Comparison of ENCODE assay signal across 1 cellular context in the genomic region with DNA sequence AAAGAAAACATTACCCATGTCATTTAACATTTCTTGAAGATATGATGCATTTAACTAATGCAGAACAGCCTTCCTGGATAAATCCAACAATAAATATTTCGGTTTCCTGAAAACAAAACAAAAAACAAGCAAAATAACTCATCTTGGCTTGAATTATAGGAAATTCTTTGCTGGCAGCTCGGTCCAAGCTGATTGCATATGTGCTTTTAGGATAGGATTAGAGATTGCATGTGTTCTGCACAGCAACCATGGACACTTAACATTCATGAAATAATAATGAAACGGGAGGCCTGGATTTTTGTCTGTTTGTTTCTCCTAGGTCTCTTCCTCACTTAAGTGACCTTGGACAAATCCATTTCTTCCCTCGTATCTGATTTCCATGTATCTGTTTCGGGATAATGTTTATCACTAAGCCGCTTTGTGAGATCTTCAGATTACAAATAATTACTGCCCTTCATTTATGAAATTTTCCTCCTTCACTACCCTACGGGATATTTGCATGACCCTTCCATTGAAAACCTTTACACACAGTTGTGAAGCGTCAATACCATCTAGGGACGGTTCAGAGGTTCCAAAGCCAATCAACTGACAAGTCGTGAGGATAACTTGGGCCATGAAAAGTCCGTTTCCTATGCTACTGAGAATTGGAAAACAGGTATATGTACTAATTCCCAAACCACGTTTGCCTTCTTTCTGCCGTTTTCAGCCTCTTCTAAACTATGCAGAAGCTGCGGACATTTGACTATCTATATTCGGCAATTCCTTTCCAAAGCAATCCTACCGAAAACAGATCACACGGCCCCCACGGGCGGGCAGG.
TF ChIP-seq lines count a peak whose summit lies in the region.

No MANE protein-coding gene starts in this region.

TF ChIP-seq in K562, 482 proteins besides CTCF, POLR2A, EP300 and RAD21 (continued from another document and continues in another):
- TF ChIP-seq, protein P1, sequence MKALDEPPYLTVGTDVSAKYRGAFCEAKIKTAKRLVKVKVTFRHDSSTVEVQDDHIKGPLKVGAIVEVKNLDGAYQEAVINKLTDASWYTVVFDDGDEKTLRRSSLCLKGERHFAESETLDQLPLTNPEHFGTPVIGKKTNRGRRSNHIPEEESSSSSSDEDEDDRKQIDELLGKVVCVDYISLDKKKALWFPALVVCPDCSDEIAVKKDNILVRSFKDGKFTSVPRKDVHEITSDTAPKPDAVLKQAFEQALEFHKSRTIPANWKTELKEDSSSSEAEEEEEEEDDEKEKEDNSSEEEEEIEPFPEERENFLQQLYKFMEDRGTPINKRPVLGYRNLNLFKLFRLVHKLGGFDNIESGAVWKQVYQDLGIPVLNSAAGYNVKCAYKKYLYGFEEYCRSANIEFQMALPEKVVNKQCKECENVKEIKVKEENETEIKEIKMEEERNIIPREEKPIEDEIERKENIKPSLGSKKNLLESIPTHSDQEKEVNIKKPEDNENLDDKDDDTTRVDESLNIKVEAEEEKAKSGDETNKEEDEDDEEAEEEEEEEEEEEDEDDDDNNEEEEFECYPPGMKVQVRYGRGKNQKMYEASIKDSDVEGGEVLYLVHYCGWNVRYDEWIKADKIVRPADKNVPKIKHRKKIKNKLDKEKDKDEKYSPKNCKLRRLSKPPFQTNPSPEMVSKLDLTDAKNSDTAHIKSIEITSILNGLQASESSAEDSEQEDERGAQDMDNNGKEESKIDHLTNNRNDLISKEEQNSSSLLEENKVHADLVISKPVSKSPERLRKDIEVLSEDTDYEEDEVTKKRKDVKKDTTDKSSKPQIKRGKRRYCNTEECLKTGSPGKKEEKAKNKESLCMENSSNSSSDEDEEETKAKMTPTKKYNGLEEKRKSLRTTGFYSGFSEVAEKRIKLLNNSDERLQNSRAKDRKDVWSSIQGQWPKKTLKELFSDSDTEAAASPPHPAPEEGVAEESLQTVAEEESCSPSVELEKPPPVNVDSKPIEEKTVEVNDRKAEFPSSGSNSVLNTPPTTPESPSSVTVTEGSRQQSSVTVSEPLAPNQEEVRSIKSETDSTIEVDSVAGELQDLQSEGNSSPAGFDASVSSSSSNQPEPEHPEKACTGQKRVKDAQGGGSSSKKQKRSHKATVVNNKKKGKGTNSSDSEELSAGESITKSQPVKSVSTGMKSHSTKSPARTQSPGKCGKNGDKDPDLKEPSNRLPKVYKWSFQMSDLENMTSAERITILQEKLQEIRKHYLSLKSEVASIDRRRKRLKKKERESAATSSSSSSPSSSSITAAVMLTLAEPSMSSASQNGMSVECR (CRISPR knock-in tag; IDR thresholded peaks at IDR 0.05) = no peak; the same call in 1 of the 2 replicates
- TF ChIP-seq, protein P2, sequence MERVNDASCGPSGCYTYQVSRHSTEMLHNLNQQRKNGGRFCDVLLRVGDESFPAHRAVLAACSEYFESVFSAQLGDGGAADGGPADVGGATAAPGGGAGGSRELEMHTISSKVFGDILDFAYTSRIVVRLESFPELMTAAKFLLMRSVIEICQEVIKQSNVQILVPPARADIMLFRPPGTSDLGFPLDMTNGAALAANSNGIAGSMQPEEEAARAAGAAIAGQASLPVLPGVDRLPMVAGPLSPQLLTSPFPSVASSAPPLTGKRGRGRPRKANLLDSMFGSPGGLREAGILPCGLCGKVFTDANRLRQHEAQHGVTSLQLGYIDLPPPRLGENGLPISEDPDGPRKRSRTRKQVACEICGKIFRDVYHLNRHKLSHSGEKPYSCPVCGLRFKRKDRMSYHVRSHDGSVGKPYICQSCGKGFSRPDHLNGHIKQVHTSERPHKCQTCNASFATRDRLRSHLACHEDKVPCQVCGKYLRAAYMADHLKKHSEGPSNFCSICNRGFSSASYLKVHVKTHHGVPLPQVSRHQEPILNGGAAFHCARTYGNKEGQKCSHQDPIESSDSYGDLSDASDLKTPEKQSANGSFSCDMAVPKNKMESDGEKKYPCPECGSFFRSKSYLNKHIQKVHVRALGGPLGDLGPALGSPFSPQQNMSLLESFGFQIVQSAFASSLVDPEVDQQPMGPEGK (CRISPR knock-in tag; IDR thresholded peaks at IDR 0.05; ENCODE audit: borderline replicate concordance) = no peak
- TF ChIP-seq, protein P3, sequence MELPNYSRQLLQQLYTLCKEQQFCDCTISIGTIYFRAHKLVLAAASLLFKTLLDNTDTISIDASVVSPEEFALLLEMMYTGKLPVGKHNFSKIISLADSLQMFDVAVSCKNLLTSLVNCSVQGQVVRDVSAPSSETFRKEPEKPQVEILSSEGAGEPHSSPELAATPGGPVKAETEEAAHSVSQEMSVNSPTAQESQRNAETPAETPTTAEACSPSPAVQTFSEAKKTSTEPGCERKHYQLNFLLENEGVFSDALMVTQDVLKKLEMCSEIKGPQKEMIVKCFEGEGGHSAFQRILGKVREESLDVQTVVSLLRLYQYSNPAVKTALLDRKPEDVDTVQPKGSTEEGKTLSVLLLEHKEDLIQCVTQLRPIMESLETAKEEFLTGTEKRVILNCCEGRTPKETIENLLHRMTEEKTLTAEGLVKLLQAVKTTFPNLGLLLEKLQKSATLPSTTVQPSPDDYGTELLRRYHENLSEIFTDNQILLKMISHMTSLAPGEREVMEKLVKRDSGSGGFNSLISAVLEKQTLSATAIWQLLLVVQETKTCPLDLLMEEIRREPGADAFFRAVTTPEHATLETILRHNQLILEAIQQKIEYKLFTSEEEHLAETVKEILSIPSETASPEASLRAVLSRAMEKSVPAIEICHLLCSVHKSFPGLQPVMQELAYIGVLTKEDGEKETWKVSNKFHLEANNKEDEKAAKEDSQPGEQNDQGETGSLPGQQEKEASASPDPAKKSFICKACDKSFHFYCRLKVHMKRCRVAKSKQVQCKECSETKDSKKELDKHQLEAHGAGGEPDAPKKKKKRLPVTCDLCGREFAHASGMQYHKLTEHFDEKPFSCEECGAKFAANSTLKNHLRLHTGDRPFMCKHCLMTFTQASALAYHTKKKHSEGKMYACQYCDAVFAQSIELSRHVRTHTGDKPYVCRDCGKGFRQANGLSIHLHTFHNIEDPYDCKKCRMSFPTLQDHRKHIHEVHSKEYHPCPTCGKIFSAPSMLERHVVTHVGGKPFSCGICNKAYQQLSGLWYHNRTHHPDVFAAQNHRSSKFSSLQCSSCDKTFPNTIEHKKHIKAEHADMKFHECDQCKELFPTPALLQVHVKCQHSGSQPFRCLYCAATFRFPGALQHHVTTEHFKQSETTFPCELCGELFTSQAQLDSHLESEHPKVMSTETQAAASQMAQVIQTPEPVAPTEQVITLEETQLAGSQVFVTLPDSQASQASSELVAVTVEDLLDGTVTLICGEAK (IDR thresholded peaks at IDR 0.05) = peak; percentile 63
- TF ChIP-seq, protein P3 (CRISPR knock-in tag; IDR thresholded peaks at IDR 0.05) = no peak
- no peak for TF ChIP-seq NCOR1 (IDR thresholded peaks at IDR 0.05)
- TF ChIP-seq BRD9 (IDR thresholded peaks at IDR 0.05; ENCODE audit: low read depth, partially characterized antibody) = peak; percentile 71
- no peak for TF ChIP-seq ETV6 (IDR thresholded peaks at IDR 0.05; ENCODE audit: borderline replicate concordance in 1 of 2, low read depth in 2 of 2, low read length in 1 of 2)
- no peak for TF ChIP-seq ETV6 (CRISPR knock-in tag; IDR thresholded peaks at IDR 0.05; ENCODE audit: borderline replicate concordance)
- no peak for TF ChIP-seq ATF1 (CRISPR knock-in tag; IDR thresholded peaks at IDR 0.05)
- TF ChIP-seq ATF1 (tag; IDR thresholded peaks at IDR 0.05) = no peak
- TF ChIP-seq PHB2 (IDR thresholded peaks at IDR 0.05; ENCODE audit: low read depth) = no peak
- no peak for TF ChIP-seq NR2C1 (IDR thresholded peaks at IDR 0.05)
- TF ChIP-seq NR2C1 (tag; IDR thresholded peaks at IDR 0.05) = no peak
- no peak for TF ChIP-seq RFX5 (IDR thresholded peaks at IDR 0.05; ENCODE audit: low read depth, low read length)
- TF ChIP-seq, protein P4, sequence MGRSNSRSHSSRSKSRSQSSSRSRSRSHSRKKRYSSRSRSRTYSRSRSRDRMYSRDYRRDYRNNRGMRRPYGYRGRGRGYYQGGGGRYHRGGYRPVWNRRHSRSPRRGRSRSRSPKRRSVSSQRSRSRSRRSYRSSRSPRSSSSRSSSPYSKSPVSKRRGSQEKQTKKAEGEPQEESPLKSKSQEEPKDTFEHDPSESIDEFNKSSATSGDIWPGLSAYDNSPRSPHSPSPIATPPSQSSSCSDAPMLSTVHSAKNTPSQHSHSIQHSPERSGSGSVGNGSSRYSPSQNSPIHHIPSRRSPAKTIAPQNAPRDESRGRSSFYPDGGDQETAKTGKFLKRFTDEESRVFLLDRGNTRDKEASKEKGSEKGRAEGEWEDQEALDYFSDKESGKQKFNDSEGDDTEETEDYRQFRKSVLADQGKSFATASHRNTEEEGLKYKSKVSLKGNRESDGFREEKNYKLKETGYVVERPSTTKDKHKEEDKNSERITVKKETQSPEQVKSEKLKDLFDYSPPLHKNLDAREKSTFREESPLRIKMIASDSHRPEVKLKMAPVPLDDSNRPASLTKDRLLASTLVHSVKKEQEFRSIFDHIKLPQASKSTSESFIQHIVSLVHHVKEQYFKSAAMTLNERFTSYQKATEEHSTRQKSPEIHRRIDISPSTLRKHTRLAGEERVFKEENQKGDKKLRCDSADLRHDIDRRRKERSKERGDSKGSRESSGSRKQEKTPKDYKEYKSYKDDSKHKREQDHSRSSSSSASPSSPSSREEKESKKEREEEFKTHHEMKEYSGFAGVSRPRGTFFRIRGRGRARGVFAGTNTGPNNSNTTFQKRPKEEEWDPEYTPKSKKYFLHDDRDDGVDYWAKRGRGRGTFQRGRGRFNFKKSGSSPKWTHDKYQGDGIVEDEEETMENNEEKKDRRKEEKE (IDR thresholded peaks at IDR 0.05; ENCODE audit: borderline replicate concordance in 1 of 2, control insufficient read depth in 1 of 2, low read depth in 2 of 2, low read length in 1 of 2) = 0 out of 4 replicates have a peak, but pooled peaks of 1 of the 2 experiments have one; percentile 42
- TF ChIP-seq ZSCAN29 (IDR thresholded peaks at IDR 0.05) = no peak
- no peak for TF ChIP-seq ZNF778 (CRISPR knock-in tag; IDR thresholded peaks at IDR 0.05)
- TF ChIP-seq TBL1XR1 (IDR thresholded peaks at IDR 0.05; ENCODE audit: low read length in 2 of 2) = no peak
- TF ChIP-seq ZNF695 (CRISPR knock-in tag; IDR thresholded peaks at IDR 0.05) = no peak
- TF ChIP-seq, protein P5, sequence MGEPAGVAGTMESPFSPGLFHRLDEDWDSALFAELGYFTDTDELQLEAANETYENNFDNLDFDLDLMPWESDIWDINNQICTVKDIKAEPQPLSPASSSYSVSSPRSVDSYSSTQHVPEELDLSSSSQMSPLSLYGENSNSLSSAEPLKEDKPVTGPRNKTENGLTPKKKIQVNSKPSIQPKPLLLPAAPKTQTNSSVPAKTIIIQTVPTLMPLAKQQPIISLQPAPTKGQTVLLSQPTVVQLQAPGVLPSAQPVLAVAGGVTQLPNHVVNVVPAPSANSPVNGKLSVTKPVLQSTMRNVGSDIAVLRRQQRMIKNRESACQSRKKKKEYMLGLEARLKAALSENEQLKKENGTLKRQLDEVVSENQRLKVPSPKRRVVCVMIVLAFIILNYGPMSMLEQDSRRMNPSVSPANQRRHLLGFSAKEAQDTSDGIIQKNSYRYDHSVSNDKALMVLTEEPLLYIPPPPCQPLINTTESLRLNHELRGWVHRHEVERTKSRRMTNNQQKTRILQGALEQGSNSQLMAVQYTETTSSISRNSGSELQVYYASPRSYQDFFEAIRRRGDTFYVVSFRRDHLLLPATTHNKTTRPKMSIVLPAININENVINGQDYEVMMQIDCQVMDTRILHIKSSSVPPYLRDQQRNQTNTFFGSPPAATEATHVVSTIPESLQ (CRISPR knock-in tag; IDR thresholded peaks at IDR 0.05) = peak; percentile 59; the same call in 1 of the 2 replicates
- TF ChIP-seq TEAD4 (IDR thresholded peaks at IDR 0.05; ENCODE audit: low read length) = no peak
- no peak for TF ChIP-seq TEAD4 (CRISPR knock-in tag; IDR thresholded peaks at IDR 0.05; ENCODE audit: borderline replicate concordance)
- no peak for TF ChIP-seq HSF4 (CRISPR knock-in tag; IDR thresholded peaks at IDR 0.05; ENCODE audit: borderline replicate concordance)
- TF ChIP-seq NFIC (IDR thresholded peaks at IDR 0.05) = no peak
- peak; percentile 13; the same call in 1 of the 2 replicates for TF ChIP-seq NR2C2 (CRISPR knock-in tag; IDR thresholded peaks at IDR 0.05)
- TF ChIP-seq NR2C2 (tag; IDR thresholded peaks at IDR 0.05) = no peak
- TF ChIP-seq, protein P6, sequence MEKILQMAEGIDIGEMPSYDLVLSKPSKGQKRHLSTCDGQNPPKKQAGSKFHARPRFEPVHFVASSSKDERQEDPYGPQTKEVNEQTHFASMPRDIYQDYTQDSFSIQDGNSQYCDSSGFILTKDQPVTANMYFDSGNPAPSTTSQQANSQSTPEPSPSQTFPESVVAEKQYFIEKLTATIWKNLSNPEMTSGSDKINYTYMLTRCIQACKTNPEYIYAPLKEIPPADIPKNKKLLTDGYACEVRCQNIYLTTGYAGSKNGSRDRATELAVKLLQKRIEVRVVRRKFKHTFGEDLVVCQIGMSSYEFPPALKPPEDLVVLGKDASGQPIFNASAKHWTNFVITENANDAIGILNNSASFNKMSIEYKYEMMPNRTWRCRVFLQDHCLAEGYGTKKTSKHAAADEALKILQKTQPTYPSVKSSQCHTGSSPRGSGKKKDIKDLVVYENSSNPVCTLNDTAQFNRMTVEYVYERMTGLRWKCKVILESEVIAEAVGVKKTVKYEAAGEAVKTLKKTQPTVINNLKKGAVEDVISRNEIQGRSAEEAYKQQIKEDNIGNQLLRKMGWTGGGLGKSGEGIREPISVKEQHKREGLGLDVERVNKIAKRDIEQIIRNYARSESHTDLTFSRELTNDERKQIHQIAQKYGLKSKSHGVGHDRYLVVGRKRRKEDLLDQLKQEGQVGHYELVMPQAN (IDR thresholded peaks at IDR 0.05; ENCODE audit: borderline replicate concordance) = no peak
- no peak for TF ChIP-seq ZBED1 (IDR thresholded peaks at IDR 0.05)
- no peak; the same call in 1 of the 2 replicates for TF ChIP-seq PYGO2 (tag; IDR thresholded peaks at IDR 0.05)
- TF ChIP-seq CSDE1 (IDR thresholded peaks at IDR 0.05) = no peak
- TF ChIP-seq XRCC4 (IDR thresholded peaks at IDR 0.05; ENCODE audit: extremely low read depth, insufficient read depth, insufficient read length) = no peak
- no peak for TF ChIP-seq ETS2 (tag; IDR thresholded peaks at IDR 0.05; ENCODE audit: borderline replicate concordance, poor library complexity, severe bottlenecking)
- TF ChIP-seq ZNF408 (CRISPR knock-in tag; IDR thresholded peaks at IDR 0.05; ENCODE audit: low read depth) = no peak
